8 cellular contexts compared by ENCODE assay signal in the genomic region with DNA sequence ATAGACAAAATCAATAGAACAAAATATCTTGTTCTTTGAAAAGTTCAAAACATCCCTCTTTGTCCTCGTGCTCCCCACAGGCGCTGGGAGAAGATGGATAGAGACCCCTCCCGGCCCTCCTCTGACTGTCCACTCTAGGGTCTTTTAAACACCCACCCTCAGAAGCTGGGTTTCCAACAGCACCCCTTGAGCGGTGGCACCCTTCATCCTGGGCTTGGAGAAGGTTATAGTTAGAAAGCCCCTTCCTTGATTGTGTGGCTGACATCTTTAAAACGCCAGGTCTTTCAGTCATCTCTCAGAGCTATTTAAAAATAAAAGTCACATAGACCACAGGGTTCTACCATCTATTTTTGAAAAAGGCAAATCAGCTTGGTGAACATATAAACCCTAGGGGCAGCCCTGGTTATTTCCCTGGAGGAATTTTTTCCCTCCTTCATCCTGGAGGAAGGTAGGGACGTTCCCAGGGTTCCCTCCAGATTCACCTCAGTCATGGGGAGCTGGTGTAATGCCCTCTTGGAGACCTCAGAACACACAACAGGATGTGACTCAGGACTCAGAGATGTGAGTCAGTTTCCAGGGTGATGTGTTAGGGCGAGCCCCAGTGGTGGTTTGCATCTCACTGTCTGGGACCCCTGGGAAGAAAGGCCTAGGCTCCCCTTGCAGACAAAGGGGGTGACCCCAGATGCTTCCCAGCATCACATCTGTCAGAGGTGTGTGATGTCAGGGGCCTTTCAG.
DNase-seq lines count a peak whose midpoint lies in the region; ATAC-seq, FAIRE-seq and TF ChIP-seq lines count a peak whose summit lies in the region.

No MANE protein-coding gene starts in this region.

- peak overlapping the region; percentile 46 for H3K4me2 ChIP-seq in fibroblast of lung (ENCODE audit: extremely low read depth, insufficient read depth, low read length)

- H3K36me3 ChIP-seq in fibroblast of lung (ENCODE audit: control insufficient read depth, insufficient read depth, low read length) = peaks cover 6% of the 10 kb centered on the region

- peaks cover 11 to 28% (median 25%) of the 10 kb centered on the region in 3 donors for H3K4me1 Mint-ChIP-seq in IgD-negative memory B cell

- peaks cover 50% of the 10 kb centered on the region for H3K79me2 ChIP-seq in fibroblast of lung (ENCODE audit: control insufficient read depth, insufficient read depth, low read length)

- no peaks in the 10 kb centered on the region for H3K27me3 ChIP-seq in fibroblast of lung (ENCODE audit: control insufficient read depth, insufficient read depth, low read length)

- DNase-seq in activated CD8-positive, alpha-beta memory T cell treated with anti-CD3 and anti-CD28 coated beads for 48 hours (ENCODE audit: low read depth in 2 of 3, low spot score in 2 of 3) = peak; percentile 5 to 52 (median 41)
- DNase-seq in fibroblast of lung (ENCODE audit: low read depth in 2 of 2) (peak; percentile 94 to 97), D721Med (ENCODE audit: insufficient read length, low spot score) (no peak)
- peak; percentile 30 to 56 for DNase-seq in stimulated activated CD4-positive, alpha-beta T cell treated with anti-CD3 and anti-CD28 coated beads, Interleukin-1b, Interleukin-23, amount 100 ng/mL, for 4 hours (ENCODE audit: low read depth in 2 of 2)

- H3K4me3 Mint-ChIP-seq in IgD-negative memory B cell = peak overlapping the region in 1 of 4 donors; percentile 70

- TF ChIP-seq CTCF in fibroblast of lung (conservative IDR thresholded peaks at IDR 0.05 in 1 of 2, IDR thresholded peaks at IDR 0.05 in 1 of 2; ENCODE audit: low read depth in 1 of 2, low read length in 2 of 2) (peak in 1 of 2 donors; percentile 1), D721Med (IDR thresholded peaks at IDR 0.05; ENCODE audit: insufficient read depth, missing control alignments) (no peak)

- no peaks in the 10 kb centered on the region for H3K9me3 ChIP-seq in fibroblast of lung (ENCODE audit: control insufficient read depth, insufficient read depth, low read depth, low read length)

- peaks cover 14% of the 10 kb centered on the region for H3K36me3 Mint-ChIP-seq in IgD-negative memory B cell

- ATAC-seq in GM18511 (IDR thresholded peaks at IDR 0.05; ENCODE audit: unreplicated experiment) (peak; percentile 87), HG03159 (IDR thresholded peaks at IDR 0.05; ENCODE audit: unreplicated experiment) (no peak), HG02763 (IDR thresholded peaks at IDR 0.05; ENCODE audit: unreplicated experiment) (no peak)

- peaks cover 47% of the 10 kb centered on the region for H3K4me1 ChIP-seq in fibroblast of lung (ENCODE audit: control insufficient read depth, extremely low read depth, insufficient read depth, low read length)

- H3K4me3 ChIP-seq in fibroblast of lung (replicated peaks in 1 of 4; ENCODE audit: control extremely low read depth in 1 of 4, insufficient read depth in 1 of 4, low read depth in 3 of 4, low read length in 4 of 4) = no peak overlapping the region

- H4K20me1 ChIP-seq in fibroblast of lung (ENCODE audit: control insufficient read depth, extremely low read depth, insufficient read depth, low read length) = no peaks in the 10 kb centered on the region

- no peaks in the 10 kb centered on the region for H3K27me3 Mint-ChIP-seq in IgD-negative memory B cell

- H3K27ac Mint-ChIP-seq in IgD-negative memory B cell = peak overlapping the region in 2 of 3 donors; percentile 15 to 62

- peak overlapping the region; percentile 66 for H3K9ac ChIP-seq in fibroblast of lung (ENCODE audit: insufficient read depth, low read length)

- peaks cover 0 to 2% (median 0%) of the 10 kb centered on the region in 3 donors for H3K9me3 Mint-ChIP-seq in IgD-negative memory B cell

- peak overlapping the region; percentile 99 for H3K27ac ChIP-seq in fibroblast of lung (ENCODE audit: insufficient read depth, low read length)

- FAIRE-seq in D721Med (lab: Jason Lieb, UNC) = no peak

- H2AFZ ChIP-seq in fibroblast of lung (ENCODE audit: low read length) = no peak overlapping the region
